ENCODE assay signal across 8 cellular contexts in the genomic region with DNA sequence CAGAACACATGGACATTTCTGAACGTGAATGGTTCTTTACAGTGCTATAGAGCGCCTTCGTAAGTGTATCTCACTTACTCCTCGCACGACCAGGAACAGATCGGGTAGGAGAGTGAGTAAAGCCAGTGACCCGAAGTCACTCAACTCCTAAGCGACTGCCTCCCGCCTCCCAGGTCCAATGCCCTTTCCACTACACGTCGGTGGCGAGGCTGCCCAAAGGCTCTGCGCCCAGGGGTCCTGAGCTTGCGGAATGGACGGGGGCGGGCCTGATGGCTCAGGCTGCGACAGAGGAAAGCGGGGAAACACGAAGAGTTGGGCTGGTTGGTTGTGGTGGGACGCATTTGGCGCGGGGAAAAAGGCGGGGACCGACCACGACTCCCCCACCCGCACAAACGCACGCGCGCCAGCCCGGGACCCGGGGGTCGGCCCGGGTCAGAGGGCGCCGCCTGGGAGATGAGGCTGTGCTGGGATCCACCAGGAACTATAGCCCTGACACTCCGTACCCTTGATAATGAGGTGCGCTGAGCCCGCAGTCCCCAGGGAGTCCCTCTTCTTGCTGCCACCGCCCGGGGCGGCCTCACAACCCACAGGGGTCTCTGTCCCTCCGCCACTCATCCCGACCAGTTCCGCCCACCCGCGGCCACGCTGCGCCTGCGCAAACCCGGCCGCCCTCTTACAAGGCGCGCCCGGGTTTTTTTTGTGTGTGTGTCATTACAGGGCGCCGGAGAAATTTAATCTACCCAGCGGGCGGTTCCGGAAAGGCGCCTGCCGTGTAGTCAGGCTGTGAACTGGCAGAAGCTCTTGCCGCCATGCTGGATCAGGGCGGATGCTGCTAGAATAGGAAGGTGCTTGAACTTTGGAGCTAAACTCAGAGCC. TPM values are rescaled to one million over a fixed set of nuclear protein-coding genes. Genes with fewer than 3 reads are reported as not detected.
DNase-seq lines count a peak whose midpoint lies in the region; ATAC-seq, FAIRE-seq and TF ChIP-seq lines count a peak whose summit lies in the region.

A gene with protein sequence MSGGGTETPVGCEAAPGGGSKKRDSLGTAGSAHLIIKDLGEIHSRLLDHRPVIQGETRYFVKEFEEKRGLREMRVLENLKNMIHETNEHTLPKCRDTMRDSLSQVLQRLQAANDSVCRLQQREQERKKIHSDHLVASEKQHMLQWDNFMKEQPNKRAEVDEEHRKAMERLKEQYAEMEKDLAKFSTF (minus strand): TSS at position 628 of the 876 bp plus-strand sequence. CDS start 13 bp downstream, at position 615.

- peak within 1 kb of the TSS; percentile 74 to 89 for H3K27ac ChIP-seq in kidney (ENCODE audit: low read depth in 2 of 2, low read length in 2 of 2)

- no peaks in the 10 kb centered on the region for H3K9me3 ChIP-seq in kidney (ENCODE audit: control insufficient read depth in 1 of 2, low read length in 2 of 2)

- H3K4me1 ChIP-seq in kidney (ENCODE audit: control insufficient read depth in 1 of 2, insufficient read depth in 1 of 2, low read depth in 1 of 2, low read length in 2 of 2) = peaks cover 14 to 19% of the 10 kb centered on the region in 2 donors

- peak; percentile 88 for ATAC-seq in HG03432 (IDR thresholded peaks at IDR 0.05; ENCODE audit: unreplicated experiment)

- intact Hi-C loops in kidney (cut with DNase I) = no loop called here

- H3K9ac ChIP-seq in kidney (ENCODE audit: low read length in 2 of 2) = peak within 1 kb of the TSS; percentile 89

- peak; percentile 81 for TF ChIP-seq POLR2A in GM19099 (IDR thresholded peaks at IDR 0.05; ENCODE audit: extremely low read depth, insufficient read length, low read depth)

- peak within 1 kb of the TSS; percentile 84 to 93 for H3K4me3 ChIP-seq in kidney (ENCODE audit: low read length in 2 of 2)

- TF ChIP-seq CTCF in kidney (IDR thresholded peaks at IDR 0.05; ENCODE audit: borderline replicate concordance, extremely low read depth, insufficient read depth) = peak; percentile 12

- peak; percentile 59 for FAIRE-seq in kidney (lab: Jason Lieb, UNC)

- DNase-seq in AG20443 (ENCODE audit: low spot score) (peak; percentile 97), NCI-H510A (lab: John Stamatoyannopoulos, UW) (peak; percentile 78), cerebellum (ENCODE audit: low spot score) (peak; percentile 82), kidney (peak; percentile 98)
- peak; percentile 94 for DNase-seq in activated CD4-positive, alpha-beta T cell treated with anti-CD3 and anti-CD28 coated beads for 1 hour
- peak; percentile 98 for DNase-seq in stimulated activated CD4-positive, alpha-beta T cell treated with anti-CD3 and anti-CD28 coated beads, Interleukin-15, amount 100 ng/mL, for 24 hours

- peaks cover 0 to 8% of the 10 kb centered on the region in 2 donors for H3K36me3 ChIP-seq in kidney (ENCODE audit: control insufficient read depth in 1 of 2, insufficient read depth in 2 of 2, low read length in 2 of 2)

RNA-seq across cellular contexts. Expression of the gene that starts here (rescaled TPM):
- total RNA-seq in cerebellum (17.8 TPM), kidney (27.6 TPM)
- 20.2 TPM for polyA plus RNA-seq in kidney (ENCODE audit: insufficient read depth, low read depth, low replicate concordance)

Comparison
In these comparisons a context has a peak if more than half of its experiments do, and no peak if none do; other contexts are left out.
1. Peak in every context shown above with its lines: DNase-seq, ATAC-seq, H3K4me3 ChIP-seq and H3K27ac ChIP-seq.